ENCODE assay signal across 22 cellular contexts in genomic region chr20:54223751-54224150, GRCh38. TPM values are rescaled to one million over a fixed set of nuclear protein-coding genes. Genes with fewer than 3 reads are reported as not detected.
DNase-seq lines count a peak whose midpoint lies in the region; TF ChIP-seq lines count a peak whose summit lies in the region.
"Had no signal": no experiment of that assay in that cellular context is flagged by ENCODE, and none has a peak within 500 bp of the region (broad histone marks: within the 10 kb centered on the region; RNA-seq: fewer than 3 reads in every experiment).

No MANE protein-coding gene starts in this region.

- peaks cover 6% of the 10 kb centered on the region for H3K36me3 Mint-ChIP-seq in endodermal cell (ENCODE audit: low read depth)
- H3K36me3 Mint-ChIP-seq in activated naive CD4-positive, alpha-beta T cell treated with anti-CD3 and anti-CD28 coated beads, Interleukin-2, amount 10 ng/mL, durations not matched to agents 7 days and 5 days, result no peaks in the 10 kb centered on the region
- H3K36me3 Mint-ChIP-seq: IgD-negative memory B cell had no signal

- H3K9me3 ChIP-seq in A673 (ENCODE audit: low read depth, low read length, poor library complexity, severe bottlenecking), result no peaks in the 10 kb centered on the region
- H3K9me3 ChIP-seq in HUES48 (ENCODE audit: control insufficient read depth, insufficient read depth, low read length), result no peaks in the 10 kb centered on the region
- H3K9me3 ChIP-seq in endodermal cell (ENCODE audit: control insufficient read depth, low read length), result no peaks in the 10 kb centered on the region

- H3K4me1 ChIP-seq in A673 (ENCODE audit: insufficient read depth, low read length, poor library complexity, severe bottlenecking) (no peaks in the 10 kb centered on the region), HUES48 (ENCODE audit: control insufficient read depth, insufficient read depth, low read length) (peaks cover 31% of the 10 kb centered on the region), endodermal cell (ENCODE audit: control insufficient read depth, insufficient read depth, low read length) (peaks cover 8% of the 10 kb centered on the region)

- H3K4me1 Mint-ChIP-seq in endodermal cell, result peaks cover 38% of the 10 kb centered on the region
- peaks cover 21% of the 10 kb centered on the region for H3K4me1 Mint-ChIP-seq in activated naive CD4-positive, alpha-beta T cell treated with anti-CD3 and anti-CD28 coated beads, Interleukin-2, amount 10 ng/mL, durations not matched to agents 7 days and 5 days

- H3K27ac Mint-ChIP-seq in endodermal cell, result peak overlapping the region; percentile 81
- no peak overlapping the region for H3K27ac Mint-ChIP-seq in activated naive CD4-positive, alpha-beta T cell treated with anti-CD3 and anti-CD28 coated beads, Interleukin-2, amount 10 ng/mL, durations not matched to agents 7 days and 5 days
- H3K27ac Mint-ChIP-seq: HFFc6, IgD-negative memory B cell had no signal

- WGBS in endodermal cell (ENCODE audit: insufficient coverage in 1 of 2, insufficient read length in 1 of 2), 2 experiments, result 17 to 22% methylated on average over 2 to 4 of the region's 4 CpGs

- peaks cover 6% of the 10 kb centered on the region for H3K36me3 ChIP-seq in A673 (ENCODE audit: insufficient read depth, low read length, poor library complexity, severe bottlenecking)
- peaks cover 10% of the 10 kb centered on the region for H3K36me3 ChIP-seq in HUES48 (ENCODE audit: control insufficient read depth, insufficient read depth, low read length)
- H3K36me3 ChIP-seq in endodermal cell (ENCODE audit: control insufficient read depth, insufficient read depth, low read length), result peaks cover 5% of the 10 kb centered on the region

- no peaks in the 10 kb centered on the region for H3K9me3 Mint-ChIP-seq in endodermal cell
- H3K9me3 Mint-ChIP-seq in activated naive CD4-positive, alpha-beta T cell treated with anti-CD3 and anti-CD28 coated beads, Interleukin-2, amount 10 ng/mL, durations not matched to agents 7 days and 5 days, result peaks cover 6% of the 10 kb centered on the region
- H3K9me3 Mint-ChIP-seq: CD8-positive, alpha-beta T cell; HFFc6 had no signal

- H3K27me3 ChIP-seq in A673 (replicated peaks; ENCODE audit: insufficient read depth, low read depth, low read length, poor library complexity), result no peaks in the 10 kb centered on the region
- H3K27me3 ChIP-seq in HUES48 (ENCODE audit: control insufficient read depth, insufficient read depth, low read length), result no peaks in the 10 kb centered on the region
- H3K27me3 ChIP-seq in endodermal cell (ENCODE audit: control insufficient read depth, insufficient read depth, low read length, poor library complexity, severe bottlenecking), result no peaks in the 10 kb centered on the region

- H3K4me3 ChIP-seq in A673 (ENCODE audit: low read depth, low read length, poor library complexity, severe bottlenecking) (no peak overlapping the region), HUES48 (ENCODE audit: low read depth, low read length) (no peak overlapping the region), endodermal cell (ENCODE audit: low read length) (no peak overlapping the region)

- DNase-seq in A673 (ENCODE audit: low spot score) (peak; percentile 19), endodermal cell (peak; percentile 90), kidney tubule cell (ENCODE audit: low spot score) (peak; percentile 32), SK-N-DZ (ENCODE audit: low spot score) (no peak), DMS114 treated with DMSO at 0.1 percent for 48 hours (lab: John Stamatoyannopoulos, UW; ENCODE audit: unreplicated experiment) (no peak)
- no peak for DNase-seq in activated naive CD4-positive, alpha-beta T cell treated with anti-CD3 and anti-CD28 coated beads, Interleukin-2, amount 10 ng/mL, durations not matched to agents 7 days and 5 days
- DNase-seq: 8988T; AML-193; C1 segment of cervical spinal cord; Calu3; CD8-positive, alpha-beta T cell; HFFc6; Karpas-422; MV-4-11; NCI-H1694 treated with DMSO at 0.1 percent for 48 hours; NCI-H2081 treated with DMSO at 0.1 percent for 48 hours; NCI-H524 treated with DMSO at 0.1 percent for 48 hours had no signal

- peaks cover 8% of the 10 kb centered on the region for H3K27me3 Mint-ChIP-seq in endodermal cell (ENCODE audit: insufficient read depth)
- H3K27me3 Mint-ChIP-seq in activated naive CD4-positive, alpha-beta T cell treated with anti-CD3 and anti-CD28 coated beads, Interleukin-2, amount 10 ng/mL, durations not matched to agents 7 days and 5 days, result no peaks in the 10 kb centered on the region
- H3K27me3 Mint-ChIP-seq: IgD-negative memory B cell had no signal

- POLR2A ChIA-PET in A673 (lab: Charles Lee; ENCODE audit: low non-redundant PET), result no interaction called here

- no TSS peak for BruUV-seq in A673 (replicated peaks; lab: Mats Ljungman, UMichigan)

- intact Hi-C loops in A673 (cut with micrococcal nuclease; ENCODE audit: unreplicated experiment), result no loop called here

- H3K4me3 Mint-ChIP-seq in endodermal cell, result no peak overlapping the region
- no peak overlapping the region for H3K4me3 Mint-ChIP-seq in activated naive CD4-positive, alpha-beta T cell treated with anti-CD3 and anti-CD28 coated beads, Interleukin-2, amount 10 ng/mL, durations not matched to agents 7 days and 5 days
- H3K4me3 Mint-ChIP-seq: CD8-positive, alpha-beta T cell; HFFc6; IgD-negative memory B cell had no signal

- H3K27ac ChIP-seq in A673 (ENCODE audit: low read depth, low read length, poor library complexity, severe bottlenecking), result no peak overlapping the region
- H3K27ac ChIP-seq in HUES48 (ENCODE audit: low read depth, low read length), result peak overlapping the region; percentile 87
- no peak overlapping the region for H3K27ac ChIP-seq in endodermal cell (ENCODE audit: low read depth, low read length)
- H3K27ac ChIP-seq: HL-60 had no signal

- CTCF ChIA-PET in A673 (lab: Charles Lee), result no interaction called here
- CTCF ChIA-PET in activated naive CD4-positive, alpha-beta T cell treated with anti-CD3 and anti-CD28 coated beads, Interleukin-2, amount 10 ng/mL, durations not matched to agents 7 days and 5 days (lab: Charles Lee), result no interaction called here

- TF ChIP-seq CTCF in A673 (conservative IDR thresholded peaks at IDR 0.05; ENCODE audit: low read depth, low read length) (no peak), endodermal cell (conservative IDR thresholded peaks at IDR 0.05) (no peak)

- H3K9ac ChIP-seq in HUES48 (ENCODE audit: low read depth, low read length) (no peak overlapping the region), endodermal cell (ENCODE audit: extremely low read depth, low read length, poor library complexity, severe bottlenecking) (peak overlapping the region; percentile 9)

RNA-seq across cellular contexts. Expression of gene PFDN4, which starts 15.9 kb away (rescaled TPM):
- total RNA-seq in A673 (2021), result 62.1 and 76.0 TPM in 2 replicates
- 10 to 100 TPM; 72.7 to 89.8 TPM for total RNA-seq in endodermal cell
- 99.5 TPM for polyA plus RNA-seq in endodermal cell (2013, experiment 1 of 2)
- 128 TPM for polyA plus RNA-seq in endodermal cell (2013, experiment 2 of 2)
- polyA plus RNA-seq in SK-N-DZ (2014; cell fraction: cytosol; rRNA removed), result 271 and 365 TPM in 2 replicates
- 293 and 588 TPM in 2 replicates for polyA plus RNA-seq in SK-N-DZ (2014; cell fraction: nucleus; rRNA removed)

RNA-seq across cellular contexts. Expression of gene CYP24A1, which starts 50.0 kb away (rescaled TPM):
- total RNA-seq in A673 (2021) (0.33 and 0.56 TPM in 2 replicates), endodermal cell (under 1 TPM in 1 of 2 donors, not detected in 1; 0.13 TPM)
- 0.14 TPM for polyA plus RNA-seq in endodermal cell (2013, experiment 1 of 2)
- 0.29 TPM for polyA plus RNA-seq in endodermal cell (2013, experiment 2 of 2)
- polyA plus RNA-seq in SK-N-DZ (2014; cell fraction: cytosol; rRNA removed), result not detected in 2 replicates
- not detected in 2 replicates for polyA plus RNA-seq in SK-N-DZ (2014; cell fraction: nucleus; rRNA removed)
- total RNA-seq: CD8-positive, alpha-beta T cell; Right ventricle myocardium inferior; SK-MEL-5 had no signal
- polyA plus RNA-seq: IgD-negative memory B cell had no signal

Comparison
In these comparisons a context has a peak if more than half of its experiments do, and no peak if none do; other contexts are left out.
1. DNase-seq: peak in A673 (single experiment), endodermal cell (single experiment) and kidney tubule cell (single experiment); none in SK-N-DZ (single experiment), activated naive CD4-positive, alpha-beta T cell treated with anti-CD3 and anti-CD28 coated beads, Interleukin-2, amount 10 ng/mL, durations not matched to agents 7 days and 5 days (single experiment) and DMS114 treated with DMSO at 0.1 percent for 48 hours (single experiment).